12 cellular contexts compared by ENCODE assay signal in the genomic region with DNA sequence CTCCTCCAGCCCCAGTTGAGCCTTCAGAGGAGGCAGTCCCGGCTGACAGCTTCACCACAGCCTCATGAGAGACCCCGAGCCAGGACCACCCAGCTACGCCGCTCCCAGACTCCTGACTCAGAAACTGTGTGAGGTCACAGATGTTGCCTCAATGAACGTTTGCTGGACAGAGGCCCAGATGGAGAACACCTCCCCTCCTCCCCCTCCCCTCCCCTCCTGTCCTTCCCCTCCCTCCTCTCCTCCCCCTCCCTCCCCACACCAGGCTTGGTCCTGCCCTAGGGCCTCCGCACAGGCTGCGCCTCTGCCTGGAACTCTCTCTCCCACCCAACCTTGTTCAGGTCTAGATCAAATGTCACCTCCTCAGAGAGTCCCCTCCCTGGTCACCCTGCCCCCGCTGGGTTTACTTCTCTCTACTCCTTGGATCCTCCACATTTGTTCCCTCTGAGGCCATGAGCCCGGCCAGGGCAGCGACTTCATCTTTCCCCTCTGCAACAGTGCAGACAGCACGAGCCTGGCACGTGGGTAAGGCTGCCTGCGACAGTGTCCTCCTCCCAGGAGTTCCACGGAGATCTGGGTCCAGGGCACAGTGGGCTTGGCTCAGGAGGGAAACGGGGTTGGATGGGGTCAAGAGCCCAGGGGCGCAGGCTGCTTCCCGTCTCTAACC. TPM values are rescaled to one million over a fixed set of nuclear protein-coding genes. Genes with fewer than 3 reads are reported as not detected.
DNase-seq lines count a peak whose midpoint lies in the region; ATAC-seq and TF ChIP-seq lines count a peak whose summit lies in the region.
"Had no signal": no experiment of that assay in that cellular context is flagged by ENCODE, and none has a peak within 500 bp of the region (broad histone marks: within the 10 kb centered on the region; RNA-seq: fewer than 3 reads in every experiment).

No MANE protein-coding gene starts in this region.

- peaks cover 9% of the 10 kb centered on the region; the same call in 1 of the 2 replicates for H3F3A ChIP-seq in MM.1S (ENCODE audit: insufficient read depth, low read length)

- H3K9me2 ChIP-seq in MM.1S (replicated peaks; ENCODE audit: insufficient read depth, low read length) = no peaks in the 10 kb centered on the region

- no peak overlapping the region for H2AFZ ChIP-seq in MM.1S (ENCODE audit: low read length)

- 67 to 68% methylated on average over 17 of the region's 17 CpGs for WGBS in heart right ventricle, 2 donors

- POLR2A ChIA-PET in HEK293 (lab: Yijun Ruan, JAX) = no interaction called here

- H3K4me1 ChIP-seq in HEK293 (ENCODE audit: control insufficient read depth, insufficient read depth, low read length) (peaks cover 5% of the 10 kb centered on the region; the same call in 1 of the 2 replicates), heart right ventricle (peaks cover 4 to 42% (median 18%) of the 10 kb centered on the region in 9 donors), BE2C (no peaks in the 10 kb centered on the region), MM.1S (ENCODE audit: low read length) (peaks cover 5% of the 10 kb centered on the region; the same call in 1 of the 2 replicates)

- CTCF ChIA-PET in HEK293 (lab: Yijun Ruan, JAX) = interaction anchor here (0.5 to 0.6 kb wide), 2 partner anchors 19 to 21 kb away, joined by 4 to 6 read pairs; no protein-coding TSS in a partner anchor

- no peak overlapping the region for H3K4me2 ChIP-seq in MM.1S (ENCODE audit: low read depth, low read length)

- peak in 6 of 8 donors; percentile 25 to 48 (median 34) for ATAC-seq in heart right ventricle

- H3K9me3 ChIP-seq in HEK293 (ENCODE audit: control insufficient read depth, insufficient read depth, low read depth, low read length) (no peaks in the 10 kb centered on the region), heart right ventricle (peaks cover 0 to 12% (median 5%) of the 10 kb centered on the region in 11 donors), BE2C (0 out of 2 replicates have a peak, but pooled peaks cover 2% of the 10 kb centered on the region), MM.1S (replicated peaks; ENCODE audit: insufficient read depth, low read length) (no peaks in the 10 kb centered on the region)

- H3K4me3 ChIP-seq in HEK293 (ENCODE audit: low read depth, low read length) (no peak overlapping the region), astrocyte of the spinal cord (ENCODE audit: low read depth, low read length) (no peak overlapping the region), heart right ventricle (peak overlapping the region in 1 of 10 donors; percentile 2), BE2C (ENCODE audit: low read depth, low read length) (no peak overlapping the region), MM.1S (ENCODE audit: low read length) (no peak overlapping the region)

- peaks cover 0 to 7% of the 10 kb centered on the region in 2 experiments; a peak in 2 of 3 replicates for H3K36me3 ChIP-seq in HEK293 (ENCODE audit: control insufficient read depth in 2 of 2, insufficient read depth in 1 of 2, low read length in 2 of 2)
- peaks cover 0 to 23% (median 6%) of the 10 kb centered on the region in 9 donors for H3K36me3 ChIP-seq in heart right ventricle
- no peaks in the 10 kb centered on the region for H3K36me3 ChIP-seq in BE2C
- H3K36me3 ChIP-seq in MM.1S (replicated peaks; ENCODE audit: insufficient read depth, low read length) = no peaks in the 10 kb centered on the region

- H3K79me2 ChIP-seq in MM.1S (ENCODE audit: low read length) = peaks cover 21% of the 10 kb centered on the region

- H3K9ac ChIP-seq in MM.1S (ENCODE audit: low read length) = no peak overlapping the region

- H3K27me3 ChIP-seq in heart right ventricle = no peaks in the 10 kb centered on the region
- no peaks in the 10 kb centered on the region for H3K27me3 ChIP-seq in BE2C
- H3K27me3 ChIP-seq in MM.1S (replicated peaks; ENCODE audit: insufficient read depth, low read length) = no peaks in the 10 kb centered on the region

- intact Hi-C loops in heart right ventricle (cut with DNase I) = loop anchor here in 1 of 10 donors (1.0 kb wide), 1 partner anchor 12 kb away; no protein-coding TSS in a partner anchor
- intact Hi-C loops in posterior vena cava (cut with DNase I) = no loop called here

- TF ChIP-seq CTCF in HEK293 (tag by site-specific recombination; IDR thresholded peaks at IDR 0.05) (no peak), astrocyte of the spinal cord (IDR thresholded peaks at IDR 0.05; ENCODE audit: low read depth, low read length) (no peak), heart right ventricle (IDR thresholded peaks at IDR 0.05) (no peak), BE2C (IDR thresholded peaks at IDR 0.05; ENCODE audit: low read depth, low read length) (no peak), MM.1S (IDR thresholded peaks at IDR 0.05; ENCODE audit: low read length) (no peak)

- no peaks in the 10 kb centered on the region for H4K20me1 ChIP-seq in MM.1S (ENCODE audit: insufficient read depth, low read length)

- DNase-seq in astrocyte of the spinal cord (ENCODE audit: low read depth, low spot score) = peak; percentile 82
- DNase-seq in heart right ventricle = no peak
- DNase-seq in posterior vena cava (ENCODE audit: low spot score) = peak; percentile 78
- DNase-seq in BE2C = no peak
- DNase-seq in SHP77 (lab: John Stamatoyannopoulos, UW) = no peak
- no peak for DNase-seq in putamen (ENCODE audit: low spot score)
- no peak for DNase-seq in MM.1S
- DNase-seq: activated T-cell treated with anti-CD3 and anti-CD28 coated beads for 4 hours, NCI-H187 treated with DMSO at 0.1 percent for 48 hours, T1000 had no signal

- in situ Hi-C loops in astrocyte of the spinal cord (cut with HindIII; ENCODE audit: low sequenced_read_pairs) = no loop called here

- H3K27ac ChIP-seq in HEK293 (ENCODE audit: extremely low read depth, low read depth, low read length) (no peak overlapping the region), heart right ventricle (peak overlapping the region; percentile 62 to 86 (median 80)), MM.1S (ENCODE audit: low read length) (no peak overlapping the region)

TF ChIP-seq in HEK293, 187 proteins besides CTCF, POLR2A, EP300 and RAD21 (continues in another document):
- TF ChIP-seq ZNF248 (tag by site-specific recombination; IDR thresholded peaks at IDR 0.05) (no peak), GFI1B (tag by site-specific recombination; IDR thresholded peaks at IDR 0.05) (no peak), ZNF302 (tag by site-specific recombination; IDR thresholded peaks at IDR 0.05; ENCODE audit: low read depth) (no peak), MZF1 (tag by site-specific recombination; IDR thresholded peaks at IDR 0.05; ENCODE audit: borderline replicate concordance) (no peak), ZBTB1 (tag by site-specific recombination; IDR thresholded peaks at IDR 0.05) (no peak), ZEB2 (tag by site-specific recombination; IDR thresholded peaks at IDR 0.05) (no peak), ZNF473 (tag by site-specific recombination; IDR thresholded peaks at IDR 0.05) (no peak), ZSCAN23 (tag by site-specific recombination; IDR thresholded peaks at IDR 0.05) (no peak)
- TF ChIP-seq, protein P1, sequence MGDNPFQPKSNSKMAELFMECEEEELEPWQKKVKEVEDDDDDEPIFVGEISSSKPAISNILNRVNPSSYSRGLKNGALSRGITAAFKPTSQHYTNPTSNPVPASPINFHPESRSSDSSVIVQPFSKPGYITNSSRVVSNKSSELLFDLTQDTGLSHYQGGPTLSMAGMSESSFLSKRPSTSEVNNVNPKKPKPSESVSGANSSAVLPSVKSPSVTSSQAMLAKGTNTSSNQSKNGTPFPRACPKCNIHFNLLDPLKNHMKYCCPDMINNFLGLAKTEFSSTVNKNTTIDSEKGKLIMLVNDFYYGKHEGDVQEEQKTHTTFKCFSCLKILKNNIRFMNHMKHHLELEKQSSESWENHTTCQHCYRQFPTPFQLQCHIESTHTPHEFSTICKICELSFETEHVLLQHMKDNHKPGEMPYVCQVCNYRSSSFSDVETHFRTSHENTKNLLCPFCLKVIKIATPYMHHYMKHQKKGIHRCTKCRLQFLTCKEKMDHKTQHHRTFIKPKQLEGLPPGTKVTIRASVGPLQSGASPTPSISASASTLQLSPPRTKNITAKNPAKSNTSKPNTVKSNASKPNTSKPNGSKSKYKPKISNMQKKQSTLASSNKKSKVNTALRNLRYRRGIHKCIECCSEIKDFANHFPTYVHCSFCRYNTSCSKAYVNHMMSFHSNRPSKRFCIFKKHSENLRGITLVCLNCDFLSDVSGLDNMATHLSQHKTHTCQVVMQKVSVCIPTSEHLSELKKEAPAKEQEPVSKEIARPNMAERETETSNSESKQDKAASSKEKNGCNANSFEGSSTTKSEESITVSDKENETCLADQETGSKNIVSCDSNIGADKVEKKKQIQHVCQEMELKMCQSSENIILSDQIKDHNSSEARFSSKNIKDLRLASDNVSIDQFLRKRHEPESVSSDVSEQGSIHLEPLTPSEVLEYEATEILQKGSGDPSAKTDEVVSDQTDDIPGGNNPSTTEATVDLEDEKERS (tag by site-specific recombination; IDR thresholded peaks at IDR 0.05) = no peak
- TF ChIP-seq, protein P2, sequence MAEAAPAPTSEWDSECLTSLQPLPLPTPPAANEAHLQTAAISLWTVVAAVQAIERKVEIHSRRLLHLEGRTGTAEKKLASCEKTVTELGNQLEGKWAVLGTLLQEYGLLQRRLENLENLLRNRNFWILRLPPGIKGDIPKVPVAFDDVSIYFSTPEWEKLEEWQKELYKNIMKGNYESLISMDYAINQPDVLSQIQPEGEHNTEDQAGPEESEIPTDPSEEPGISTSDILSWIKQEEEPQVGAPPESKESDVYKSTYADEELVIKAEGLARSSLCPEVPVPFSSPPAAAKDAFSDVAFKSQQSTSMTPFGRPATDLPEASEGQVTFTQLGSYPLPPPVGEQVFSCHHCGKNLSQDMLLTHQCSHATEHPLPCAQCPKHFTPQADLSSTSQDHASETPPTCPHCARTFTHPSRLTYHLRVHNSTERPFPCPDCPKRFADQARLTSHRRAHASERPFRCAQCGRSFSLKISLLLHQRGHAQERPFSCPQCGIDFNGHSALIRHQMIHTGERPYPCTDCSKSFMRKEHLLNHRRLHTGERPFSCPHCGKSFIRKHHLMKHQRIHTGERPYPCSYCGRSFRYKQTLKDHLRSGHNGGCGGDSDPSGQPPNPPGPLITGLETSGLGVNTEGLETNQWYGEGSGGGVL (tag by site-specific recombination; IDR thresholded peaks at IDR 0.05) = peak; percentile 49

RNA-seq across cellular contexts. Expression of a gene that starts 17.4 kb away (rescaled TPM):
- total RNA-seq in heart right ventricle = 10 to 100 TPM; 28.2 to 46.6 (median 36.3) TPM
- 10 to 100 TPM; 18.3 to 18.9 TPM for polyA plus RNA-seq in heart right ventricle
- 10 to 100 TPM; 80.9 to 85.4 TPM for total RNA-seq in posterior vena cava
- polyA plus RNA-seq in BE2C (2012; ENCODE audit: insufficient read depth, insufficient read length, low read depth) = 20.4 TPM

RNA-seq across cellular contexts. Expression of a gene that starts 25.3 kb away (rescaled TPM):
- total RNA-seq in heart right ventricle (under 1 TPM in 3 of 10 donors, not detected in 7; 0.15 to 0.49 (median 0.34) TPM), posterior vena cava (under 1 TPM in 1 of 2 donors, not detected in 1; 0.10 TPM)
- polyA plus RNA-seq in heart right ventricle = under 1 TPM in 1 of 2 donors, not detected in 1; 0.06 TPM
- polyA plus RNA-seq in BE2C (2012; ENCODE audit: insufficient read depth, insufficient read length, low read depth) = 0.65 TPM
- total RNA-seq: skeletal muscle tissue had no signal

RNA-seq across cellular contexts. Expression of a gene that starts 56.3 kb away (rescaled TPM):
- total RNA-seq in heart right ventricle (10 to 100 TPM in 9 of 10 donors, 1 to 10 TPM in 1; 9.7 to 15.8 (median 12.1) TPM), posterior vena cava (10 to 100 TPM; 13.0 to 17.0 TPM)
- 10 to 100 TPM; 15.8 to 17.6 TPM for polyA plus RNA-seq in heart right ventricle
- polyA plus RNA-seq in BE2C (2012; ENCODE audit: insufficient read depth, insufficient read length, low read depth) = 92.4 TPM

Comparison
In these comparisons a context has a peak if more than half of its experiments do, and no peak if none do; other contexts are left out.
1. H3K27ac ChIP-seq: peak in heart right ventricle (10 of 10); none in HEK293 (single experiment) and MM.1S (single experiment).
2. DNase-seq: peak in astrocyte of the spinal cord (single experiment) and posterior vena cava (single experiment); none in heart right ventricle (0 of 2), BE2C (single experiment), SHP77 (0 of 2), putamen (single experiment) and MM.1S (single experiment).